Comparison of ENCODE assay signal across 25 cellular contexts in genomic region chr5:107900721-107901120, GRCh38.
"Had no signal": no experiment of that assay in that cellular context is flagged by ENCODE, and none has a peak within 500 bp of the region (broad histone marks: within the 10 kb centered on the region; RNA-seq: fewer than 3 reads in every experiment).

No MANE protein-coding gene starts in this region.

- H3K36me3 ChIP-seq: right atrium auricular region, spleen, suprapubic skin, tibial artery, upper lobe of right lung had no signal

- DNase-seq: activated CD4-positive, alpha-beta memory T cell treated with anti-CD3 and anti-CD28 coated beads, Interleukin-2, amount 10 ng/mL, durations not matched to agents 7 days and 5 days; activated CD4-positive, alpha-beta T cell treated with anti-CD3 and anti-CD28 coated beads for 1 hour; activated CD4-positive, alpha-beta T cell treated with anti-CD3 and anti-CD28 coated beads, Interleukin-2, amount 10 ng/mL, durations not matched to agents 7 days and 5 days; activated CD8-positive, alpha-beta memory T cell treated with anti-CD3 and anti-CD28 coated beads, Interleukin-2, amount 50 U/mL, for 48 hours; activated gamma-delta T cell treated with Interleukin-2 at 50 U/mL for 16 hours; activated naive CD4-positive, alpha-beta T cell treated with anti-CD3 and anti-CD28 coated beads, Interleukin-2, amount 50 U/mL, for 16 hours; activated T-cell treated with anti-CD3 and anti-CD28 coated beads, Interleukin-2, amount 50 U/mL, for 4 hours; amygdala; caudate nucleus; endodermal cell; foreskin melanocyte; left colon; naive thymus-derived CD8-positive, alpha-beta T cell; nucleus accumbens; psoas muscle; spleen; stimulated activated naive CD4-positive, alpha-beta T cell; T-helper 2 cell; tibial artery; upper lobe of right lung had no signal

- H3K27ac ChIP-seq: hepatocyte, parathyroid adenoma, psoas muscle, right atrium auricular region, spleen, suprapubic skin, tibial artery, upper lobe of right lung had no signal

- H3K9me3 ChIP-seq: psoas muscle, right atrium auricular region, suprapubic skin, tibial artery, upper lobe of right lung had no signal

- FAIRE-seq: keratinocyte had no signal

- H3K9ac ChIP-seq: parathyroid adenoma had no signal

- H3K4me1 ChIP-seq: parathyroid adenoma, right atrium auricular region, spleen, suprapubic skin, tibial artery, upper lobe of right lung had no signal

- H3K4me3 ChIP-seq: hepatocyte, psoas muscle, right atrium auricular region, spleen, suprapubic skin, tibial artery, upper lobe of right lung had no signal
